In genomic region chr13:95195146-95195545, GRCh38 we compare ENCODE assay signal across 1 cellular context.
TF ChIP-seq lines count a peak whose summit lies in the region.

No MANE protein-coding gene starts in this region.

TF ChIP-seq in WTC11, 78 proteins besides CTCF, POLR2A, EP300 and RAD21 (continued from another document):
- no peak for TF ChIP-seq HMGXB4 (CRISPR knock-in tag; IDR thresholded peaks at IDR 0.05)
- no peak for TF ChIP-seq ZNF423 (CRISPR knock-in tag; IDR thresholded peaks at IDR 0.05)
- no peak for TF ChIP-seq ZNF138 (CRISPR knock-in tag; conservative IDR thresholded peaks at IDR 0.05)
- TF ChIP-seq E2F1 (CRISPR knock-in tag; IDR thresholded peaks at IDR 0.05): no peak
- no peak for TF ChIP-seq TCF7 (CRISPR knock-in tag; IDR thresholded peaks at IDR 0.05; ENCODE audit: low read depth)
- TF ChIP-seq NFATC4 (CRISPR knock-in tag; IDR thresholded peaks at IDR 0.05): no peak
- TF ChIP-seq FOXJ3 (CRISPR knock-in tag; IDR thresholded peaks at IDR 0.05; ENCODE audit: borderline replicate concordance): no peak
- TF ChIP-seq KAT7 (CRISPR knock-in tag; IDR thresholded peaks at IDR 0.05; ENCODE audit: borderline replicate concordance): no peak
- TF ChIP-seq RORB (CRISPR knock-in tag; IDR thresholded peaks at IDR 0.05): no peak
- no peak for TF ChIP-seq MXD4 (CRISPR knock-in tag; IDR thresholded peaks at IDR 0.05; ENCODE audit: borderline replicate concordance)
- no peak for TF ChIP-seq STAT6 (CRISPR knock-in tag; conservative IDR thresholded peaks at IDR 0.05; ENCODE audit: low read depth)
TF ChIP-seq in WTC11: peak in this region for 0.
